Comparison of ENCODE assay signal across 8 cellular contexts in the genomic region with DNA sequence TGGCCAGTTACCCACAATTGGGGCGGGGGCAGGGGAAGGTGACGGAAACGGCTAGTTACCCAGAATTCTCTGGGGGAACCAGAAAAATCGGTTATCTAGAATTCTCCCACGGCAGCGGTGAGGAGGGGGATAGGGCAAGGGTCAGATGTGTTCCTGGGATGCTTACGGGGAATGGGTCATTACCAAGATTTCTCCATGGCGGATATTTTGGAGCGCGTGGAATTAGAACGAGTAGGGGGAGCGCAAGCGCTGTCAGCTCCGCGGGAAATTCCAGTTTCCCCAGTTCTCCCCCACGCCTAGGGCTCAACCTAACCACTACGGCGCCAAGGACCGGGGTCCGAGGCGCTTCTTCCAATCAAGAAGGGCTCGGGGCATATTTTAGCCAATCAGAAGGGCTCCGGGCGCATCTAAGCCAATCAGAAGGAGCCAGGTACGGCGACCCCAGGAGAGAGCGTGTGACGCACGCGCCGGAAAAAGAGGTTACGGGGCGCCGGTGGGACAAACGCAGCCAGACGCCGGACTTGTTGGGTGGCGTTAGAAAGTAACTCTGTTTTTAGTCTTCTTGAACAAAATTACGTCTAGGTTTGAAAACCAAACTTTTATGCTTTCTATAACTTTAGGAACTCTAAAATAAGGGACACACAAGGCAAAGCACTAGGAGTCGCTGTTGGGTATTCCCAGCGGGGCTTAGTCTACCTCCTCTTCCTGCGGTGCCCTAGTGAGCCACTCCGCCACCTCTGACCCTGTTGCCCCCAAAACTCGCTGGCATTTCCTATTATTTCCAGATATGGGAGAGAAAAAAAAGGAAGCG. TPM values are rescaled to one million over a fixed set of nuclear protein-coding genes. Genes with fewer than 3 reads are reported as not detected.
DNase-seq lines count a peak whose midpoint lies in the region; FAIRE-seq and TF ChIP-seq lines count a peak whose summit lies in the region.

A gene with protein sequence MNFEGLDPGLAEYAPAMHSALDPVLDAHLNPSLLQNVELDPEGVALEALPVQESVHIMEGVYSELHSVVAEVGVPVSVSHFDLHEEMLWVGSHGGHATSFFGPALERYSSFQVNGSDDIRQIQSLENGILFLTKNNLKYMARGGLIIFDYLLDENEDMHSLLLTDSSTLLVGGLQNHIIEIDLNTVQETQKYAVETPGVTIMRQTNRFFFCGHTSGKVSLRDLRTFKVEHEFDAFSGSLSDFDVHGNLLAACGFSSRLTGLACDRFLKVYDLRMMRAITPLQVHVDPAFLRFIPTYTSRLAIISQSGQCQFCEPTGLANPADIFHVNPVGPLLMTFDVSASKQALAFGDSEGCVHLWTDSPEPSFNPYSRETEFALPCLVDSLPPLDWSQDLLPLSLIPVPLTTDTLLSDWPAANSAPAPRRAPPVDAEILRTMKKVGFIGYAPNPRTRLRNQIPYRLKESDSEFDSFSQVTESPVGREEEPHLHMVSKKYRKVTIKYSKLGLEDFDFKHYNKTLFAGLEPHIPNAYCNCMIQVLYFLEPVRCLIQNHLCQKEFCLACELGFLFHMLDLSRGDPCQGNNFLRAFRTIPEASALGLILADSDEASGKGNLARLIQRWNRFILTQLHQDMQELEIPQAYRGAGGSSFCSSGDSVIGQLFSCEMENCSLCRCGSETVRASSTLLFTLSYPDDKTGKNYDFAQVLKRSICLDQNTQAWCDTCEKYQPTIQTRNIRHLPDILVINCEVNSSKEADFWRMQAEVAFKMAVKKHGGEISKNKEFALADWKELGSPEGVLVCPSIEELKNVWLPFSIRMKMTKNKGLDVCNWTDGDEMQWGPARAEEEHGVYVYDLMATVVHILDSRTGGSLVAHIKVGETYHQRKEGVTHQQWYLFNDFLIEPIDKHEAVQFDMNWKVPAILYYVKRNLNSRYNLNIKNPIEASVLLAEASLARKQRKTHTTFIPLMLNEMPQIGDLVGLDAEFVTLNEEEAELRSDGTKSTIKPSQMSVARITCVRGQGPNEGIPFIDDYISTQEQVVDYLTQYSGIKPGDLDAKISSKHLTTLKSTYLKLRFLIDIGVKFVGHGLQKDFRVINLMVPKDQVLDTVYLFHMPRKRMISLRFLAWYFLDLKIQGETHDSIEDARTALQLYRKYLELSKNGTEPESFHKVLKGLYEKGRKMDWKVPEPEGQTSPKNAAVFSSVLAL (minus strand): TSS at position 322 of the 811 bp plus-strand sequence. CDS start 906 bp downstream, outside the sequence.

- TF ChIP-seq POLR2A in stomach (IDR thresholded peaks at IDR 0.05): no peak

- intact Hi-C loops in stomach (cut with DNase I; ENCODE audit: low total_unique reads): no loop called here

- peak within 1 kb of the TSS; percentile 95 for H3K4me2 ChIP-seq in neural cell (ENCODE audit: low read length)

- WGBS in stomach, 5 donors: 0 to 1% (median 0%) methylated on average over 45 of the region's 45 CpGs

- H3K4me1 ChIP-seq in HAP-1: peaks cover 10% of the 10 kb centered on the region
- peaks cover 11 to 31% (median 16%) of the 10 kb centered on the region in 4 donors for H3K4me1 ChIP-seq in stomach

- no peaks in the 10 kb centered on the region for H3K9me2 ChIP-seq in neural cell (ENCODE audit: insufficient read depth, low read length)

- DNase-seq in HAP-1 (ENCODE audit: low spot score in 2 of 2) (peak; percentile 96), MG63 (peak; percentile 97), SHP77 treated with DMSO at 0.1 percent for 48 hours (lab: John Stamatoyannopoulos, UW) (peak; percentile 89), fibroblast of villous mesenchyme (ENCODE audit: low read depth) (peak; percentile 98), stomach (peak; percentile 96)
- DNase-seq in activated effector memory CD4-positive, alpha-beta T cell treated with anti-CD3 and anti-CD28 coated beads, Interleukin-2, amount 50 U/mL, for 16 hours: peak; percentile 97

- no peaks in the 10 kb centered on the region for H4K20me1 ChIP-seq in neural cell (ENCODE audit: insufficient read depth)

- H3K9ac ChIP-seq in neural cell (ENCODE audit: low read length): peak within 1 kb of the TSS; percentile 69

- H3F3A ChIP-seq in neural cell (ENCODE audit: insufficient read depth, low read length, poor library complexity, severe bottlenecking): peaks cover 3% of the 10 kb centered on the region

- peak within 1 kb of the TSS; percentile 100 for H2AFZ ChIP-seq in neural cell (ENCODE audit: low read depth, low read length)

- TF ChIP-seq CTCF in fibroblast of villous mesenchyme (IDR thresholded peaks at IDR 0.05; ENCODE audit: insufficient read depth, low read depth, low read length): peak; percentile 66
- peak; percentile 94 for TF ChIP-seq CTCF in neural cell (IDR thresholded peaks at IDR 0.05; ENCODE audit: poor library complexity, severe bottlenecking)
- TF ChIP-seq CTCF in stomach (IDR thresholded peaks at IDR 0.05): peak in 5 of 7 experiments; percentile 24 to 58 (median 40)

- peak within 1 kb of the TSS; percentile 80 for H3K27ac ChIP-seq in neural cell (ENCODE audit: low read length)
- peak within 1 kb of the TSS; percentile 86 to 98 (median 95) for H3K27ac ChIP-seq in stomach

- in situ Hi-C loops in HAP-1 (cut with MboI; ENCODE audit: low sequenced_read_pairs): no loop called here

- no peaks in the 10 kb centered on the region for H3K36me3 ChIP-seq in HAP-1 (replicated peaks)
- 0 out of 2 replicates have a peak, but pooled peaks cover 2% of the 10 kb centered on the region for H3K36me3 ChIP-seq in MG63
- no peaks in the 10 kb centered on the region for H3K36me3 ChIP-seq in neural cell (ENCODE audit: insufficient read depth, low read length)
- H3K36me3 ChIP-seq in stomach: peaks cover 0 to 3% (median 0%) of the 10 kb centered on the region in 4 donors

- H3K9me3 ChIP-seq in HAP-1 (no peaks in the 10 kb centered on the region), MG63 (no peaks in the 10 kb centered on the region), neural cell (ENCODE audit: low read length) (no peaks in the 10 kb centered on the region), stomach (no peaks in the 10 kb centered on the region)

- H3K4me3 ChIP-seq in HAP-1: peak within 1 kb of the TSS; percentile 44
- peak within 1 kb of the TSS; percentile 62 for H3K4me3 ChIP-seq in MG63
- H3K4me3 ChIP-seq in fibroblast of villous mesenchyme (ENCODE audit: low read depth, low read length): peak within 1 kb of the TSS; percentile 76
- peak within 1 kb of the TSS; percentile 78 for H3K4me3 ChIP-seq in neural cell (ENCODE audit: low read length)
- peak within 1 kb of the TSS; percentile 52 to 70 (median 56) for H3K4me3 ChIP-seq in stomach

- TF ChIP-seq RAD21 in neural cell (conservative IDR thresholded peaks at IDR 0.05): peak; percentile 42

- no peaks in the 10 kb centered on the region for H3K79me2 ChIP-seq in neural cell (replicated peaks; ENCODE audit: insufficient read depth, low read length)

- H3K27me3 ChIP-seq in HAP-1 (ENCODE audit: low read depth) (no peaks in the 10 kb centered on the region), MG63 (no peaks in the 10 kb centered on the region), neural cell (ENCODE audit: insufficient read depth, low read depth, low read length) (no peaks in the 10 kb centered on the region), stomach (no peaks in the 10 kb centered on the region)

- TF ChIP-seq EP300 in neural cell (conservative IDR thresholded peaks at IDR 0.05; ENCODE audit: poor library complexity, severe bottlenecking) (peak; percentile 41), stomach (IDR thresholded peaks at IDR 0.05) (no peak)

- peak; percentile 94 for FAIRE-seq in G401.6 (lab: Jason Lieb, UNC)

TF ChIP-seq in neural cell, 6 proteins besides CTCF, POLR2A, EP300 and RAD21:
- TF ChIP-seq POLR2AphosphoS5 (IDR thresholded peaks at IDR 0.05): no peak
- peak; percentile 72 for TF ChIP-seq MXI1 (conservative IDR thresholded peaks at IDR 0.05; ENCODE audit: poor library complexity, severe bottlenecking)
- TF ChIP-seq EZH2 (IDR thresholded peaks at IDR 0.05; ENCODE audit: borderline replicate concordance, insufficient read depth, low read length, poor library complexity, severe bottlenecking): no peak
- TF ChIP-seq TAF1 (IDR thresholded peaks at IDR 0.05; ENCODE audit: low read depth): no peak
- peak; percentile 53 for TF ChIP-seq SMC3 (conservative IDR thresholded peaks at IDR 0.05; ENCODE audit: poor library complexity)
- TF ChIP-seq, protein P1, sequence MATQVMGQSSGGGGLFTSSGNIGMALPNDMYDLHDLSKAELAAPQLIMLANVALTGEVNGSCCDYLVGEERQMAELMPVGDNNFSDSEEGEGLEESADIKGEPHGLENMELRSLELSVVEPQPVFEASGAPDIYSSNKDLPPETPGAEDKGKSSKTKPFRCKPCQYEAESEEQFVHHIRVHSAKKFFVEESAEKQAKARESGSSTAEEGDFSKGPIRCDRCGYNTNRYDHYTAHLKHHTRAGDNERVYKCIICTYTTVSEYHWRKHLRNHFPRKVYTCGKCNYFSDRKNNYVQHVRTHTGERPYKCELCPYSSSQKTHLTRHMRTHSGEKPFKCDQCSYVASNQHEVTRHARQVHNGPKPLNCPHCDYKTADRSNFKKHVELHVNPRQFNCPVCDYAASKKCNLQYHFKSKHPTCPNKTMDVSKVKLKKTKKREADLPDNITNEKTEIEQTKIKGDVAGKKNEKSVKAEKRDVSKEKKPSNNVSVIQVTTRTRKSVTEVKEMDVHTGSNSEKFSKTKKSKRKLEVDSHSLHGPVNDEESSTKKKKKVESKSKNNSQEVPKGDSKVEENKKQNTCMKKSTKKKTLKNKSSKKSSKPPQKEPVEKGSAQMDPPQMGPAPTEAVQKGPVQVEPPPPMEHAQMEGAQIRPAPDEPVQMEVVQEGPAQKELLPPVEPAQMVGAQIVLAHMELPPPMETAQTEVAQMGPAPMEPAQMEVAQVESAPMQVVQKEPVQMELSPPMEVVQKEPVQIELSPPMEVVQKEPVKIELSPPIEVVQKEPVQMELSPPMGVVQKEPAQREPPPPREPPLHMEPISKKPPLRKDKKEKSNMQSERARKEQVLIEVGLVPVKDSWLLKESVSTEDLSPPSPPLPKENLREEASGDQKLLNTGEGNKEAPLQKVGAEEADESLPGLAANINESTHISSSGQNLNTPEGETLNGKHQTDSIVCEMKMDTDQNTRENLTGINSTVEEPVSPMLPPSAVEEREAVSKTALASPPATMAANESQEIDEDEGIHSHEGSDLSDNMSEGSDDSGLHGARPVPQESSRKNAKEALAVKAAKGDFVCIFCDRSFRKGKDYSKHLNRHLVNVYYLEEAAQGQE (IDR thresholded peaks at IDR 0.05; ENCODE audit: borderline replicate concordance): no peak

RNA-seq across cellular contexts. Expression of the gene that starts here (rescaled TPM):
- total RNA-seq in MG63 (2014; rRNA removed; shearing (Covaris generic); ENCODE audit: low replicate concordance): 9.3 and 11.9 TPM in 2 replicates
- total RNA-seq in fibroblast of villous mesenchyme: 13.0 and 14.8 TPM in 2 replicates
- 63.0 and 80.1 TPM in 2 replicates for polyA plus RNA-seq in neural cell
- 34.8 and 41.9 TPM in 2 replicates for polyA minus RNA-seq in neural cell
- total RNA-seq in stomach: 100 to 1,000 TPM in 2 of 5 donors, 10 to 100 TPM in 3; 41.7 to 146 (median 49.3) TPM
- 10 to 100 TPM in 1 of 3 donors, 1 to 10 TPM in 2; 4.9 to 28.4 (median 9.5) TPM for polyA plus RNA-seq in stomach

Comparison
In these comparisons a context has a peak if more than half of its experiments do, and no peak if none do; other contexts are left out.
1. Peak in every context shown above with its lines: DNase-seq, H3K4me3 ChIP-seq and H3K27ac ChIP-seq.
2. CTCF ChIP-seq: peak in every context shown above with its lines; median percentile 94 in neural cell; 66 in fibroblast of villous mesenchyme; 40 in stomach.